ENCODE assay signal across 2 cellular contexts in genomic region chr1:52403566-52404115, GRCh38.
TF ChIP-seq lines count a peak whose summit lies in the region.

No MANE protein-coding gene starts in this region.

TF ChIP-seq in SK-N-SH treated with all-trans-retinoic acid at 6 μM for 48 hours, 23 proteins besides CTCF, POLR2A, EP300 and RAD21:
- TF ChIP-seq, protein P1, sequence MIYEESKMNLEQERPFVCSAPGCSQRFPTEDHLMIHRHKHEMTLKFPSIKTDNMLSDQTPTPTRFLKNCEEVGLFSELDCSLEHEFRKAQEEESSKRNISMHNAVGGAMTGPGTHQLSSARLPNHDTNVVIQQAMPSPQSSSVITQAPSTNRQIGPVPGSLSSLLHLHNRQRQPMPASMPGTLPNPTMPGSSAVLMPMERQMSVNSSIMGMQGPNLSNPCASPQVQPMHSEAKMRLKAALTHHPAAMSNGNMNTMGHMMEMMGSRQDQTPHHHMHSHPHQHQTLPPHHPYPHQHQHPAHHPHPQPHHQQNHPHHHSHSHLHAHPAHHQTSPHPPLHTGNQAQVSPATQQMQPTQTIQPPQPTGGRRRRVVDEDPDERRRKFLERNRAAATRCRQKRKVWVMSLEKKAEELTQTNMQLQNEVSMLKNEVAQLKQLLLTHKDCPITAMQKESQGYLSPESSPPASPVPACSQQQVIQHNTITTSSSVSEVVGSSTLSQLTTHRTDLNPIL (CRISPR knock-in tag; IDR thresholded peaks at IDR 0.05; ENCODE audit: low read depth), result no peak
- TF ChIP-seq SNAI2 (CRISPR knock-in tag; IDR thresholded peaks at IDR 0.05) (no peak), ZNF565 (CRISPR knock-in tag; conservative IDR thresholded peaks at IDR 0.05; ENCODE audit: low read depth) (no peak), GLIS3 (CRISPR knock-in tag; IDR thresholded peaks at IDR 0.05) (no peak), OSR1 (CRISPR knock-in tag; IDR thresholded peaks at IDR 0.05) (no peak), ZNF8 (CRISPR knock-in tag; IDR thresholded peaks at IDR 0.05) (no peak)
TF ChIP-seq in SK-N-SH treated with all-trans-retinoic acid at 6 μM for 48 hours: peak in this region for 0.

TF ChIP-seq in K562, 482 proteins besides CTCF, POLR2A, EP300 and RAD21 (continues in another document):
- TF ChIP-seq CSDE1 (IDR thresholded peaks at IDR 0.05) (no peak), BHLHE40 (IDR thresholded peaks at IDR 0.05; ENCODE audit: low read length) (no peak), GTF2E2 (tag; IDR thresholded peaks at IDR 0.05) (no peak), MECOM (CRISPR knock-in tag; IDR thresholded peaks at IDR 0.05) (no peak), SIN3A (IDR thresholded peaks at IDR 0.05; ENCODE audit: borderline replicate concordance in 2 of 2, control insufficient read depth in 1 of 2, low read depth in 2 of 2, low read length in 2 of 2) (peak in 1 of 2 experiments; percentile 80; a peak in 2 of 4 replicates), RBM22 (IDR thresholded peaks at IDR 0.05; ENCODE audit: low read depth, low read length, poor library complexity, severe bottlenecking) (no peak), NCOA1 (IDR thresholded peaks at IDR 0.05; ENCODE audit: low read depth) (no peak), LEF1 (IDR thresholded peaks at IDR 0.05) (no peak), PRPF4 (IDR thresholded peaks at IDR 0.05; ENCODE audit: insufficient read depth, low read depth, low read length, poor library complexity, severe bottlenecking) (no peak), ETS1 (conservative IDR thresholded peaks at IDR 0.05; ENCODE audit: control insufficient read depth, low read depth, low read length) (no peak; the same call in 1 of the 2 replicates), RNF2 (IDR thresholded peaks at IDR 0.05) (no peak), ARNT (IDR thresholded peaks at IDR 0.05) (0 out of 4 replicates have a peak, but pooled peaks of 1 of the 2 experiments have one; percentile 65), ARID2 (IDR thresholded peaks at IDR 0.05) (no peak), HOXB6 (CRISPR knock-in tag; IDR thresholded peaks at IDR 0.05; ENCODE audit: borderline replicate concordance) (no peak), TBP (optimal IDR thresholded peaks at IDR 0.05; ENCODE audit: low read depth, low read length) (peak; percentile 53), ZNF586 (CRISPR knock-in tag; conservative IDR thresholded peaks at IDR 0.05) (no peak), MAFK (IDR thresholded peaks at IDR 0.05; ENCODE audit: low read length) (peak; percentile 80), ELF4 (CRISPR knock-in tag; IDR thresholded peaks at IDR 0.05) (no peak), SMC3 (conservative IDR thresholded peaks at IDR 0.05; ENCODE audit: insufficient read depth, low read depth, low read length) (0 out of 2 replicates have a peak, but pooled peaks have one; percentile 2), RB1 (IDR thresholded peaks at IDR 0.05; ENCODE audit: low read depth) (peak; percentile 58; the same call in 1 of the 2 replicates), GTF2A2 (tag; IDR thresholded peaks at IDR 0.05) (no peak), C11orf30 (IDR thresholded peaks at IDR 0.05; ENCODE audit: low read depth) (peak; percentile 93), TARDBP (IDR thresholded peaks at IDR 0.05) (no peak), MBD2 (IDR thresholded peaks at IDR 0.05; ENCODE audit: borderline replicate concordance, low read depth) (peak; percentile 14; the same call in 1 of the 2 replicates), NR4A1 (CRISPR knock-in tag; IDR thresholded peaks at IDR 0.05) (no peak), NR4A1 (tag; IDR thresholded peaks at IDR 0.05) (0 out of 2 replicates have a peak, but pooled peaks have one; percentile 39), ZNF778 (CRISPR knock-in tag; IDR thresholded peaks at IDR 0.05) (no peak), BRD9 (IDR thresholded peaks at IDR 0.05; ENCODE audit: low read depth, partially characterized antibody) (no peak), STAT5A (IDR thresholded peaks at IDR 0.05; ENCODE audit: borderline replicate concordance, low read length) (no peak), NR1H2 (CRISPR knock-in tag; IDR thresholded peaks at IDR 0.05) (peak; percentile 32; the same call in 1 of the 2 replicates), ZNF609 (CRISPR knock-in tag; IDR thresholded peaks at IDR 0.05; ENCODE audit: borderline replicate concordance) (0 out of 2 replicates have a peak, but pooled peaks have one; percentile 67), ELF1 (tag; IDR thresholded peaks at IDR 0.05) (peak; percentile 47)
- TF ChIP-seq, protein P2, sequence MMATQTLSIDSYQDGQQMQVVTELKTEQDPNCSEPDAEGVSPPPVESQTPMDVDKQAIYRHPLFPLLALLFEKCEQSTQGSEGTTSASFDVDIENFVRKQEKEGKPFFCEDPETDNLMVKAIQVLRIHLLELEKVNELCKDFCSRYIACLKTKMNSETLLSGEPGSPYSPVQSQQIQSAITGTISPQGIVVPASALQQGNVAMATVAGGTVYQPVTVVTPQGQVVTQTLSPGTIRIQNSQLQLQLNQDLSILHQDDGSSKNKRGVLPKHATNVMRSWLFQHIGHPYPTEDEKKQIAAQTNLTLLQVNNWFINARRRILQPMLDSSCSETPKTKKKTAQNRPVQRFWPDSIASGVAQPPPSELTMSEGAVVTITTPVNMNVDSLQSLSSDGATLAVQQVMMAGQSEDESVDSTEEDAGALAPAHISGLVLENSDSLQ (IDR thresholded peaks at IDR 0.05), result peak; percentile 97
- TF ChIP-seq, protein P3, sequence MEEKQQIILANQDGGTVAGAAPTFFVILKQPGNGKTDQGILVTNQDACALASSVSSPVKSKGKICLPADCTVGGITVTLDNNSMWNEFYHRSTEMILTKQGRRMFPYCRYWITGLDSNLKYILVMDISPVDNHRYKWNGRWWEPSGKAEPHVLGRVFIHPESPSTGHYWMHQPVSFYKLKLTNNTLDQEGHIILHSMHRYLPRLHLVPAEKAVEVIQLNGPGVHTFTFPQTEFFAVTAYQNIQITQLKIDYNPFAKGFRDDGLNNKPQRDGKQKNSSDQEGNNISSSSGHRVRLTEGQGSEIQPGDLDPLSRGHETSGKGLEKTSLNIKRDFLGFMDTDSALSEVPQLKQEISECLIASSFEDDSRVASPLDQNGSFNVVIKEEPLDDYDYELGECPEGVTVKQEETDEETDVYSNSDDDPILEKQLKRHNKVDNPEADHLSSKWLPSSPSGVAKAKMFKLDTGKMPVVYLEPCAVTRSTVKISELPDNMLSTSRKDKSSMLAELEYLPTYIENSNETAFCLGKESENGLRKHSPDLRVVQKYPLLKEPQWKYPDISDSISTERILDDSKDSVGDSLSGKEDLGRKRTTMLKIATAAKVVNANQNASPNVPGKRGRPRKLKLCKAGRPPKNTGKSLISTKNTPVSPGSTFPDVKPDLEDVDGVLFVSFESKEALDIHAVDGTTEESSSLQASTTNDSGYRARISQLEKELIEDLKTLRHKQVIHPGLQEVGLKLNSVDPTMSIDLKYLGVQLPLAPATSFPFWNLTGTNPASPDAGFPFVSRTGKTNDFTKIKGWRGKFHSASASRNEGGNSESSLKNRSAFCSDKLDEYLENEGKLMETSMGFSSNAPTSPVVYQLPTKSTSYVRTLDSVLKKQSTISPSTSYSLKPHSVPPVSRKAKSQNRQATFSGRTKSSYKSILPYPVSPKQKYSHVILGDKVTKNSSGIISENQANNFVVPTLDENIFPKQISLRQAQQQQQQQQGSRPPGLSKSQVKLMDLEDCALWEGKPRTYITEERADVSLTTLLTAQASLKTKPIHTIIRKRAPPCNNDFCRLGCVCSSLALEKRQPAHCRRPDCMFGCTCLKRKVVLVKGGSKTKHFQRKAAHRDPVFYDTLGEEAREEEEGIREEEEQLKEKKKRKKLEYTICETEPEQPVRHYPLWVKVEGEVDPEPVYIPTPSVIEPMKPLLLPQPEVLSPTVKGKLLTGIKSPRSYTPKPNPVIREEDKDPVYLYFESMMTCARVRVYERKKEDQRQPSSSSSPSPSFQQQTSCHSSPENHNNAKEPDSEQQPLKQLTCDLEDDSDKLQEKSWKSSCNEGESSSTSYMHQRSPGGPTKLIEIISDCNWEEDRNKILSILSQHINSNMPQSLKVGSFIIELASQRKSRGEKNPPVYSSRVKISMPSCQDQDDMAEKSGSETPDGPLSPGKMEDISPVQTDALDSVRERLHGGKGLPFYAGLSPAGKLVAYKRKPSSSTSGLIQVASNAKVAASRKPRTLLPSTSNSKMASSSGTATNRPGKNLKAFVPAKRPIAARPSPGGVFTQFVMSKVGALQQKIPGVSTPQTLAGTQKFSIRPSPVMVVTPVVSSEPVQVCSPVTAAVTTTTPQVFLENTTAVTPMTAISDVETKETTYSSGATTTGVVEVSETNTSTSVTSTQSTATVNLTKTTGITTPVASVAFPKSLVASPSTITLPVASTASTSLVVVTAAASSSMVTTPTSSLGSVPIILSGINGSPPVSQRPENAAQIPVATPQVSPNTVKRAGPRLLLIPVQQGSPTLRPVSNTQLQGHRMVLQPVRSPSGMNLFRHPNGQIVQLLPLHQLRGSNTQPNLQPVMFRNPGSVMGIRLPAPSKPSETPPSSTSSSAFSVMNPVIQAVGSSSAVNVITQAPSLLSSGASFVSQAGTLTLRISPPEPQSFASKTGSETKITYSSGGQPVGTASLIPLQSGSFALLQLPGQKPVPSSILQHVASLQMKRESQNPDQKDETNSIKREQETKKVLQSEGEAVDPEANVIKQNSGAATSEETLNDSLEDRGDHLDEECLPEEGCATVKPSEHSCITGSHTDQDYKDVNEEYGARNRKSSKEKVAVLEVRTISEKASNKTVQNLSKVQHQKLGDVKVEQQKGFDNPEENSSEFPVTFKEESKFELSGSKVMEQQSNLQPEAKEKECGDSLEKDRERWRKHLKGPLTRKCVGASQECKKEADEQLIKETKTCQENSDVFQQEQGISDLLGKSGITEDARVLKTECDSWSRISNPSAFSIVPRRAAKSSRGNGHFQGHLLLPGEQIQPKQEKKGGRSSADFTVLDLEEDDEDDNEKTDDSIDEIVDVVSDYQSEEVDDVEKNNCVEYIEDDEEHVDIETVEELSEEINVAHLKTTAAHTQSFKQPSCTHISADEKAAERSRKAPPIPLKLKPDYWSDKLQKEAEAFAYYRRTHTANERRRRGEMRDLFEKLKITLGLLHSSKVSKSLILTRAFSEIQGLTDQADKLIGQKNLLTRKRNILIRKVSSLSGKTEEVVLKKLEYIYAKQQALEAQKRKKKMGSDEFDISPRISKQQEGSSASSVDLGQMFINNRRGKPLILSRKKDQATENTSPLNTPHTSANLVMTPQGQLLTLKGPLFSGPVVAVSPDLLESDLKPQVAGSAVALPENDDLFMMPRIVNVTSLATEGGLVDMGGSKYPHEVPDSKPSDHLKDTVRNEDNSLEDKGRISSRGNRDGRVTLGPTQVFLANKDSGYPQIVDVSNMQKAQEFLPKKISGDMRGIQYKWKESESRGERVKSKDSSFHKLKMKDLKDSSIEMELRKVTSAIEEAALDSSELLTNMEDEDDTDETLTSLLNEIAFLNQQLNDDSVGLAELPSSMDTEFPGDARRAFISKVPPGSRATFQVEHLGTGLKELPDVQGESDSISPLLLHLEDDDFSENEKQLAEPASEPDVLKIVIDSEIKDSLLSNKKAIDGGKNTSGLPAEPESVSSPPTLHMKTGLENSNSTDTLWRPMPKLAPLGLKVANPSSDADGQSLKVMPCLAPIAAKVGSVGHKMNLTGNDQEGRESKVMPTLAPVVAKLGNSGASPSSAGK (IDR thresholded peaks at IDR 0.05), result no peak
